10 cellular contexts compared by ENCODE assay signal in genomic region chr12:110466791-110467190, GRCh38. TPM values are rescaled to one million over a fixed set of nuclear protein-coding genes. Genes with fewer than 3 reads are reported as not detected.
DNase-seq lines count a peak whose midpoint lies in the region; ATAC-seq, FAIRE-seq and TF ChIP-seq lines count a peak whose summit lies in the region.
"Had no signal": no experiment of that assay in that cellular context is flagged by ENCODE, and none has a peak within 500 bp of the region (broad histone marks: within the 10 kb centered on the region; RNA-seq: fewer than 3 reads in every experiment).

No MANE protein-coding gene starts in this region.

- dilution Hi-C loops in endothelial cell of umbilical vein (cut with MboI; ENCODE audit: extremely low pct_ligation_motif_present, low sequenced_read_pairs): no loop called here

- DNase-seq in activated CD4-positive, alpha-beta T cell treated with anti-CD3 and anti-CD28 coated beads, Interleukin-2, amount 10 ng/mL, durations not matched to agents 7 days and 5 days: no peak
- no peak for DNase-seq in activated CD4-positive, alpha-beta T cell treated with anti-CD3 and anti-CD28 coated beads, Interleukin-2, amount 50 U/mL, for 48 hours
- no peak for DNase-seq in endothelial cell of umbilical vein (ENCODE audit: low read depth, low spot score)
- DNase-seq in inferior parietal cortex (ENCODE audit: extremely low spot score): no peak
- DNase-seq: amniotic stem cell had no signal

- POLR2A ChIA-PET in activated CD4-positive, alpha-beta T cell treated with anti-CD3 and anti-CD28 coated beads, Interleukin-2, amount 10 ng/mL, durations not matched to agents 7 days and 5 days (lab: Charles Lee): no interaction called here
- POLR2A ChIA-PET in endothelial cell of umbilical vein (lab: Charles Lee): no interaction called here

- peak overlapping the region; percentile 25 for H3K4me3 Mint-ChIP-seq in activated CD4-positive, alpha-beta T cell treated with anti-CD3 and anti-CD28 coated beads, Interleukin-2, amount 10 ng/mL, durations not matched to agents 7 days and 5 days

- no TSS peak for BruUV-seq in endothelial cell of umbilical vein (replicated peaks; lab: Mats Ljungman, UMichigan)

- no peak for TF ChIP-seq POLR2A in endothelial cell of umbilical vein (IDR thresholded peaks at IDR 0.05; ENCODE audit: low read depth, low read length)

- H3K27ac Mint-ChIP-seq in activated CD4-positive, alpha-beta T cell treated with anti-CD3 and anti-CD28 coated beads, Interleukin-2, amount 10 ng/mL, durations not matched to agents 7 days and 5 days: peak overlapping the region; percentile 21

- H3K4me3 ChIP-seq in OCI-LY1 (ENCODE audit: low read depth, low read length, poor library complexity, severe bottlenecking): peak overlapping the region; percentile 93
- H3K4me3 ChIP-seq in endothelial cell of umbilical vein (replicated peaks in 1 of 3; ENCODE audit: insufficient read depth in 1 of 3, low read depth in 1 of 3, low read length in 3 of 3): no peak overlapping the region
- H3K4me3 ChIP-seq in skeletal muscle tissue (ENCODE audit: low read length in 3 of 3): peak overlapping the region; percentile 97 to 100 (median 98)

- peak overlapping the region; percentile 99; the same call in 1 of the 2 replicates for H3K9ac ChIP-seq in OCI-LY1 (ENCODE audit: low read length)
- H3K9ac ChIP-seq in endothelial cell of umbilical vein (replicated peaks; ENCODE audit: extremely low read depth, insufficient read depth, low read length): peak overlapping the region; percentile 86
- peak overlapping the region; percentile 92 to 97 (median 97) for H3K9ac ChIP-seq in skeletal muscle tissue (ENCODE audit: low read depth in 1 of 3, low read length in 3 of 3)

- H3F3A ChIP-seq in OCI-LY1 (ENCODE audit: insufficient read depth, low read length): no peaks in the 10 kb centered on the region

- H4K20me1 ChIP-seq in OCI-LY1 (ENCODE audit: insufficient read depth, low read length) (no peaks in the 10 kb centered on the region), endothelial cell of umbilical vein (replicated peaks; ENCODE audit: control insufficient read depth, extremely low read depth, insufficient read depth, low read length) (no peaks in the 10 kb centered on the region)

- H3K27ac ChIP-seq in OCI-LY1 (ENCODE audit: low read depth, low read length, poor library complexity, severe bottlenecking) (no peak overlapping the region), endothelial cell of umbilical vein (ENCODE audit: insufficient read depth, low read depth, low read length) (no peak overlapping the region), skeletal muscle tissue (ENCODE audit: low read depth, low read length) (no peak overlapping the region)

- H3K27me3 ChIP-seq in OCI-LY1 (ENCODE audit: insufficient read depth, low read length) (no peaks in the 10 kb centered on the region), endothelial cell of umbilical vein (ENCODE audit: control insufficient read depth in 2 of 2, insufficient read depth in 2 of 2, low read length in 2 of 2) (no peaks in the 10 kb centered on the region), skeletal muscle tissue (ENCODE audit: control insufficient read depth in 3 of 3, insufficient read depth in 3 of 3, low read length in 3 of 3) (no peaks in the 10 kb centered on the region)

- H3K9me3 ChIP-seq in OCI-LY1 (ENCODE audit: low read length) (no peaks in the 10 kb centered on the region), endothelial cell of umbilical vein (replicated peaks; ENCODE audit: control insufficient read depth, insufficient read depth, low read length) (no peaks in the 10 kb centered on the region), skeletal muscle tissue (ENCODE audit: control insufficient read depth in 3 of 3, low read length in 3 of 3) (no peaks in the 10 kb centered on the region)

- H3K4me2 ChIP-seq in OCI-LY1 (ENCODE audit: low read length): peak overlapping the region; percentile 77
- H3K4me2 ChIP-seq in endothelial cell of umbilical vein (ENCODE audit: insufficient read depth, low read length): peak overlapping the region; percentile 97

- H3K4me1 Mint-ChIP-seq in activated CD4-positive, alpha-beta T cell treated with anti-CD3 and anti-CD28 coated beads, Interleukin-2, amount 10 ng/mL, durations not matched to agents 7 days and 5 days: peaks cover 44% of the 10 kb centered on the region

- peaks cover 10% of the 10 kb centered on the region for H3K36me3 Mint-ChIP-seq in activated CD4-positive, alpha-beta T cell treated with anti-CD3 and anti-CD28 coated beads, Interleukin-2, amount 10 ng/mL, durations not matched to agents 7 days and 5 days (ENCODE audit: low read depth)

- no peak for ATAC-seq in HG03196 (IDR thresholded peaks at IDR 0.05; ENCODE audit: unreplicated experiment)
- no peak for ATAC-seq in HG02840 (IDR thresholded peaks at IDR 0.05; ENCODE audit: low FRiP score, unreplicated experiment)

- CTCF ChIA-PET in activated CD4-positive, alpha-beta T cell treated with anti-CD3 and anti-CD28 coated beads, Interleukin-2, amount 10 ng/mL, durations not matched to agents 7 days and 5 days (lab: Charles Lee): interaction anchor here (0.5 to 7.4 kb wide), 7 partner anchors 14 to 851 kb away, joined by 3 to 69 read pairs (median 4); partner anchors contain the start of genes ARPC3 and TCTN1
- CTCF ChIA-PET in endothelial cell of umbilical vein (lab: Charles Lee): interaction anchor here (3.8 kb wide), 1 partner anchor 135 kb away, joined by 99 read pairs; no protein-coding TSS in a partner anchor

- H3K27me3 Mint-ChIP-seq in activated CD4-positive, alpha-beta T cell treated with anti-CD3 and anti-CD28 coated beads, Interleukin-2, amount 10 ng/mL, durations not matched to agents 7 days and 5 days: no peaks in the 10 kb centered on the region

- H3K79me2 ChIP-seq in OCI-LY1 (ENCODE audit: insufficient read depth, low read length): peaks cover 10% of the 10 kb centered on the region
- H3K79me2 ChIP-seq in endothelial cell of umbilical vein (ENCODE audit: control insufficient read depth, insufficient read depth, low read length): peaks cover 22% of the 10 kb centered on the region

- H3K4me1 ChIP-seq in OCI-LY1 (ENCODE audit: insufficient read depth, low read length, severe bottlenecking): peaks cover 17% of the 10 kb centered on the region
- peaks cover 13% of the 10 kb centered on the region for H3K4me1 ChIP-seq in endothelial cell of umbilical vein (ENCODE audit: control insufficient read depth, extremely low read depth, insufficient read depth, low read length)
- peaks cover 20 to 24% (median 23%) of the 10 kb centered on the region in 3 donors for H3K4me1 ChIP-seq in skeletal muscle tissue (ENCODE audit: control insufficient read depth in 3 of 3, insufficient read depth in 3 of 3, low read length in 3 of 3)

- no peaks in the 10 kb centered on the region for H3K9me3 Mint-ChIP-seq in activated CD4-positive, alpha-beta T cell treated with anti-CD3 and anti-CD28 coated beads, Interleukin-2, amount 10 ng/mL, durations not matched to agents 7 days and 5 days

- H3K9me1 ChIP-seq in endothelial cell of umbilical vein (replicated peaks; ENCODE audit: control insufficient read depth, extremely low read depth, insufficient read depth, low read length): no peaks in the 10 kb centered on the region

- intact Hi-C loops in endothelial cell of umbilical vein (cut with micrococcal nuclease): loop anchor here (5.0 kb wide), 1 partner anchor 116 kb away; the partner anchor contains the start of gene PPTC7

- TF ChIP-seq CTCF in OCI-LY1 (IDR thresholded peaks at IDR 0.05; ENCODE audit: low read length): no peak
- TF ChIP-seq CTCF in endothelial cell of umbilical vein (IDR thresholded peaks at IDR 0.05; ENCODE audit: extremely low read depth in 1 of 2, insufficient read depth in 1 of 2, low read depth in 1 of 2, low read length in 2 of 2): no peak

- H3K36me3 ChIP-seq in OCI-LY1 (ENCODE audit: insufficient read depth, low read length) (peaks cover 8% of the 10 kb centered on the region; the same call in 1 of the 2 replicates), endothelial cell of umbilical vein (ENCODE audit: control insufficient read depth in 2 of 2, extremely low read depth in 1 of 2, insufficient read depth in 2 of 2, low read length in 2 of 2) (peaks cover 2% of the 10 kb centered on the region in 2 experiments), skeletal muscle tissue (ENCODE audit: control insufficient read depth in 3 of 3, insufficient read depth in 3 of 3, low read length in 3 of 3) (peaks cover 9 to 24% (median 19%) of the 10 kb centered on the region in 3 donors)

- H3K9me2 ChIP-seq in OCI-LY1 (ENCODE audit: low read depth, low read length): no peaks in the 10 kb centered on the region

- no peak for FAIRE-seq in endothelial cell of umbilical vein (lab: Jason Lieb, UNC)
- FAIRE-seq: islet of Langerhans had no signal

- H2AFZ ChIP-seq in OCI-LY1 (ENCODE audit: low read length) (no peak overlapping the region), endothelial cell of umbilical vein (ENCODE audit: low read depth, low read length) (no peak overlapping the region)

RNA-seq across cellular contexts. Expression of gene GPN3, which starts 1.3 kb away (rescaled TPM):
- total RNA-seq in activated CD4-positive, alpha-beta T cell treated with anti-CD3 and anti-CD28 coated beads, Interleukin-2, amount 10 ng/mL, durations not matched to agents 7 days and 5 days: 10 to 100 TPM; 19.0 to 21.2 TPM
- total RNA-seq in endothelial cell of umbilical vein (25.0 and 29.6 TPM in 2 replicates), skeletal muscle tissue (21.4 TPM)
- 17.8 and 26.6 TPM in 2 replicates for polyA plus RNA-seq in endothelial cell of umbilical vein
- polyA plus RNA-seq in endothelial cell of umbilical vein (2011; cell fraction: cytosol; rRNA removed): 19.2 and 20.8 TPM in 2 replicates
- 7.0 and 14.1 TPM in 2 replicates for polyA plus RNA-seq in endothelial cell of umbilical vein (2011; cell fraction: nucleus; rRNA removed)
- 26.9 and 36.5 TPM in 2 replicates for polyA plus RNA-seq in endothelial cell of umbilical vein (2012)
- 24.9 and 29.0 TPM in 2 replicates for polyA minus RNA-seq in endothelial cell of umbilical vein
- 19.6 TPM for polyA minus RNA-seq in endothelial cell of umbilical vein (2011; cell fraction: cytosol; rRNA and poly(A)+ RNA removed)
- 1.3 and 7.8 TPM in 2 replicates for polyA minus RNA-seq in endothelial cell of umbilical vein (2011; cell fraction: nucleus; rRNA and poly(A)+ RNA removed)

RNA-seq across cellular contexts. Expression of gene FAM216A, which starts 1.9 kb away (rescaled TPM):
- 10 to 100 TPM; 14.6 to 17.5 TPM for total RNA-seq in activated CD4-positive, alpha-beta T cell treated with anti-CD3 and anti-CD28 coated beads, Interleukin-2, amount 10 ng/mL, durations not matched to agents 7 days and 5 days
- total RNA-seq in endothelial cell of umbilical vein: 7.9 and 11.7 TPM in 2 replicates
- 11.6 and 12.4 TPM in 2 replicates for polyA plus RNA-seq in endothelial cell of umbilical vein
- polyA plus RNA-seq in endothelial cell of umbilical vein (2011; cell fraction: cytosol; rRNA removed): 16.3 and 17.3 TPM in 2 replicates
- 13.6 and 21.8 TPM in 2 replicates for polyA plus RNA-seq in endothelial cell of umbilical vein (2011; cell fraction: nucleus; rRNA removed)
- 18.6 and 26.9 TPM in 2 replicates for polyA plus RNA-seq in endothelial cell of umbilical vein (2012)
- 5.6 and 5.9 TPM in 2 replicates for polyA minus RNA-seq in endothelial cell of umbilical vein
- 13.8 TPM for polyA minus RNA-seq in endothelial cell of umbilical vein (2011; cell fraction: cytosol; rRNA and poly(A)+ RNA removed)
- polyA minus RNA-seq in endothelial cell of umbilical vein (2011; cell fraction: nucleus; rRNA and poly(A)+ RNA removed): 3.8 and 6.2 TPM in 2 replicates
- total RNA-seq in skeletal muscle tissue: 11.0 TPM

RNA-seq across cellular contexts. Expression of gene ARPC3, which starts 16.7 kb away (rescaled TPM):
- 100 to 1,000 TPM; 390 to 425 TPM for total RNA-seq in activated CD4-positive, alpha-beta T cell treated with anti-CD3 and anti-CD28 coated beads, Interleukin-2, amount 10 ng/mL, durations not matched to agents 7 days and 5 days
- total RNA-seq in endothelial cell of umbilical vein: 304 and 308 TPM in 2 replicates
- 36.8 and 92.8 TPM in 2 replicates for polyA plus RNA-seq in endothelial cell of umbilical vein
- 105 and 130 TPM in 2 replicates for polyA plus RNA-seq in endothelial cell of umbilical vein (2011; cell fraction: cytosol; rRNA removed)
- 42.3 and 46.2 TPM in 2 replicates for polyA plus RNA-seq in endothelial cell of umbilical vein (2011; cell fraction: nucleus; rRNA removed)
- 433 and 472 TPM in 2 replicates for polyA plus RNA-seq in endothelial cell of umbilical vein (2012)
- polyA minus RNA-seq in endothelial cell of umbilical vein: 30.2 and 32.9 TPM in 2 replicates
- 29.3 TPM for polyA minus RNA-seq in endothelial cell of umbilical vein (2011; cell fraction: cytosol; rRNA and poly(A)+ RNA removed)
- polyA minus RNA-seq in endothelial cell of umbilical vein (2011; cell fraction: nucleus; rRNA and poly(A)+ RNA removed): 31.2 and 46.1 TPM in 2 replicates
- total RNA-seq in skeletal muscle tissue: 99.2 TPM

RNA-seq across cellular contexts. Expression of gene VPS29, which starts 35.1 kb away (rescaled TPM):
- 100 to 1,000 TPM; 132 to 145 TPM for total RNA-seq in activated CD4-positive, alpha-beta T cell treated with anti-CD3 and anti-CD28 coated beads, Interleukin-2, amount 10 ng/mL, durations not matched to agents 7 days and 5 days
- total RNA-seq in endothelial cell of umbilical vein (147 and 155 TPM in 2 replicates), skeletal muscle tissue (73.1 TPM)
- polyA plus RNA-seq in endothelial cell of umbilical vein: 111 and 138 TPM in 2 replicates
- 181 and 196 TPM in 2 replicates for polyA plus RNA-seq in endothelial cell of umbilical vein (2011; cell fraction: cytosol; rRNA removed)
- polyA plus RNA-seq in endothelial cell of umbilical vein (2011; cell fraction: nucleus; rRNA removed): 195 and 213 TPM in 2 replicates
- 162 and 252 TPM in 2 replicates for polyA plus RNA-seq in endothelial cell of umbilical vein (2012)
- 67.9 and 76.5 TPM in 2 replicates for polyA minus RNA-seq in endothelial cell of umbilical vein
- 45.6 TPM for polyA minus RNA-seq in endothelial cell of umbilical vein (2011; cell fraction: cytosol; rRNA and poly(A)+ RNA removed)
- 32.4 and 64.0 TPM in 2 replicates for polyA minus RNA-seq in endothelial cell of umbilical vein (2011; cell fraction: nucleus; rRNA and poly(A)+ RNA removed)

RNA-seq across cellular contexts. Expression of gene RAD9B, which starts 35.3 kb away (rescaled TPM):
- under 1 TPM; 0.87 to 0.99 TPM for total RNA-seq in activated CD4-positive, alpha-beta T cell treated with anti-CD3 and anti-CD28 coated beads, Interleukin-2, amount 10 ng/mL, durations not matched to agents 7 days and 5 days
- total RNA-seq in endothelial cell of umbilical vein: 0.15 TPM in 1 of 2 replicates, not detected in the other
- polyA plus RNA-seq in endothelial cell of umbilical vein: 0.08 and 0.11 TPM in 2 replicates
- polyA plus RNA-seq in endothelial cell of umbilical vein (2011; cell fraction: cytosol; rRNA removed): 0.06 and 0.10 TPM in 2 replicates
- 0.21 and 0.41 TPM in 2 replicates for polyA plus RNA-seq in endothelial cell of umbilical vein (2011; cell fraction: nucleus; rRNA removed)
- 0.07 and 0.20 TPM in 2 replicates for polyA plus RNA-seq in endothelial cell of umbilical vein (2012)
- polyA minus RNA-seq in endothelial cell of umbilical vein: 0.17 and 0.56 TPM in 2 replicates
- polyA minus RNA-seq in endothelial cell of umbilical vein (2011; cell fraction: cytosol; rRNA and poly(A)+ RNA removed): 1.1 TPM
- not detected in 2 replicates for polyA minus RNA-seq in endothelial cell of umbilical vein (2011; cell fraction: nucleus; rRNA and poly(A)+ RNA removed)
- total RNA-seq in skeletal muscle tissue: 1.6 TPM

Comparison
In these comparisons a context has a peak if more than half of its experiments do, and no peak if none do; other contexts are left out.
1. H3K4me3 ChIP-seq: peak in OCI-LY1 (single experiment) and skeletal muscle tissue (3 of 3); none in endothelial cell of umbilical vein (0 of 3).
2. Peak in every context shown above with its lines, with median percentiles within 50 percentile points of each other: H3K9ac ChIP-seq.